7 cellular contexts compared by ENCODE assay signal in the genomic region with DNA sequence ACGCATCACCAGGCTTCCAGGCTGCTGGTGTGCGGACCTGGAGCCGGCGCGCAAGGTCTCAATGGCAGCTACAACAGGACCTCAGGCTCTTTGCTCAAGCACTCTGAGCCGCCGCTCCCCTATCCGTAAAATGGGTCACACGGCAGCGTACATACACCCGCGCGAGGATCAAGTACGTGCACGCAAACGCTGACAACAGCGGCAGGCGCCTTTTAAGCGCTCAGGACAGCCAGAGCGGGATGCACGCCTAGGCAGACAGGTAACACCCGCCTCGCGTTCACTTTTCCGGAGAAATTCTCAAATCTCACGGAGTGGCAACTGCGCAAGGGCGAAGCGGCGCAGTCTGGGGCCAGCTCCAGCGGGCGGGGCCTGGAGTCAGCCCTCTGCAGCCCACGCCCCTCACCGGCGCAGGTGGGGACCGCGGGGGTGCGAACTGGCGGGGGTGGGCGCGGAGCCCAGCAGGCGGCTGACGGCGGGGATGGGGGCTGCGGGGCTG. TPM values are rescaled to one million over a fixed set of nuclear protein-coding genes. Genes with fewer than 3 reads are reported as not detected.
DNase-seq lines count a peak whose midpoint lies in the region; ATAC-seq and TF ChIP-seq lines count a peak whose summit lies in the region.

No MANE protein-coding gene starts in this region.

- intact Hi-C loops in colonic mucosa (cut with DNase I) = no loop called here

- WGBS in lung, 2 donors = 1 to 2% methylated on average over 41 to 45 of the region's 45 CpGs

- TF ChIP-seq CTCF in colonic mucosa (IDR thresholded peaks at IDR 0.05) (no peak), lung (IDR thresholded peaks at IDR 0.05; ENCODE audit: control extremely low read depth, extremely low read depth) (no peak)

- no peaks in the 10 kb centered on the region for H3K36me3 ChIP-seq in colonic mucosa
- peaks cover 4% of the 10 kb centered on the region in 2 donors for H3K36me3 ChIP-seq in lung (ENCODE audit: control insufficient read depth in 2 of 2, insufficient read depth in 2 of 2, low read length in 2 of 2)

- H3K27ac ChIP-seq in colonic mucosa (peak overlapping the region; percentile 91), lung (ENCODE audit: low read depth in 1 of 2, low read length in 1 of 2) (peak overlapping the region in 1 of 2 donors; percentile 94)

- ATAC-seq in GM18519 (IDR thresholded peaks at IDR 0.05; ENCODE audit: low FRiP score, unreplicated experiment) = peak; percentile 60
- peak; percentile 74 for ATAC-seq in HG02798 (IDR thresholded peaks at IDR 0.05; ENCODE audit: poor library complexity, unreplicated experiment)
- peak; percentile 71 for ATAC-seq in lung (ENCODE audit: insufficient read depth, low FRiP score)

- H3K4me3 ChIP-seq in colonic mucosa = peak overlapping the region; percentile 97
- H3K4me3 ChIP-seq in lung = peak overlapping the region; percentile 91

- H3K9me3 ChIP-seq in colonic mucosa = no peaks in the 10 kb centered on the region
- H3K9me3 ChIP-seq in lung (ENCODE audit: control insufficient read depth in 2 of 2, insufficient read depth in 1 of 2, low read length in 1 of 2) = no peaks in the 10 kb centered on the region

- peak overlapping the region; percentile 75 to 77 for H3K9ac ChIP-seq in colonic mucosa (ENCODE audit: low read depth in 2 of 2, low read length in 2 of 2)

- H3K27me3 ChIP-seq in colonic mucosa (no peaks in the 10 kb centered on the region), lung (ENCODE audit: control insufficient read depth, insufficient read depth) (no peaks in the 10 kb centered on the region)

- DNase-seq in NCI-H2029 (lab: John Stamatoyannopoulos, UW) (peak; percentile 72), colonic mucosa (peak; percentile 72), lung (ENCODE audit: low spot score) (peak; percentile 39)
- peak; percentile 86 for DNase-seq in activated CD4-positive, alpha-beta T cell treated with anti-CD3 and anti-CD28 coated beads for 48 hours
- DNase-seq in stimulated activated CD4-positive, alpha-beta T cell treated with anti-CD3 and anti-CD28 coated beads, TNF-alpha, amount 100 ng/mL, for 1 hour (ENCODE audit: low read depth in 3 of 3, low spot score in 1 of 3) = peak; percentile 22 to 64 (median 43)

- peaks cover 3% of the 10 kb centered on the region for H3K4me1 ChIP-seq in colonic mucosa
- peaks cover 6 to 7% of the 10 kb centered on the region in 2 donors for H3K4me1 ChIP-seq in lung (ENCODE audit: control insufficient read depth in 2 of 2, insufficient read depth in 2 of 2, low read length in 2 of 2)

RNA-seq across cellular contexts. Expression of a gene that starts 0.5 kb away (rescaled TPM):
- total RNA-seq in colonic mucosa (10 to 100 TPM; 18.3 to 19.6 TPM), lung (10 to 100 TPM; 15.9 to 33.0 TPM)
- 1 to 10 TPM; 6.3 to 9.8 TPM for polyA plus RNA-seq in lung

RNA-seq across cellular contexts. Expression of a gene that starts 35.5 kb away (rescaled TPM):
- total RNA-seq in colonic mucosa = 1 to 10 TPM in 1 of 2 donors, under 1 TPM in 1; 0.64 to 1.1 TPM
- total RNA-seq in lung = 1 to 10 TPM; 1.2 to 3.0 TPM
- polyA plus RNA-seq in lung = under 1 TPM; 0.31 to 0.35 TPM
